Comparison of ENCODE assay signal across 8 cellular contexts in the genomic region with DNA sequence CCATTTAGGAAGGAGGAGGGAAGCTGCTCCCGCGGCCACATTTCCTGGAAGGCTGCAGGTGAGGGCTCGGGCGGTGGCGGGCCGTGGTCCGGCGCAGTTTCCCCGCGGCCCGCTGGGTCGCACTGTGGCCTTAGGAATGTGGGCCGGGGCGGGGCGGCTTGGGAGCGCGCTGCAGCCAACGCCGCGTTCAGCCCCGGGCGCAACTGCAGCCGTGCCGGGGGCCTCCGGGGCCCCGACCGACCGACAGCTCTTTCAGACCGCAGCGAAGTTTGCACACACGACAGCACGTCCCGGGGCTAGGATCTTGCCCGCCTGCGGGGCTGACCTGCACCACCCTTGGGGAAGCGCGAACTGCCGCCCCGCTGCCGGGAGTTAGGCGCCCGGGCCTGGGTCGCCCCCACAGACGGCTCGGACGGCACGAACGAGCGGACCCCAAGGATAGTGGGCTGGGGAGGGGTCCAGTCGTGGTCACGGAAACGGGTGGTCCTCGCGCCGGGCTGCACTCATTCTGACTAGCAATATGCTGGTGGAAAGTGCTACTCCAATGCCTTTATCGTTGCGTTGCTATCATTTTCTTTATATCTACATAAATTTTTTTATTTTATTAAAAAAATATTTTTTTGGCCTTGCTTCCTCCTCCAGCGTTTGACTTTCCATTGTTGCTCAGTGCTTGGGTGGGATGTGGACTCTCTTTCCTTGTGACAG.
A peak's percentile ranks its signal among the peaks of the same experiment; 100 is the strongest.
DNase-seq lines count a peak whose midpoint lies in the region; ATAC-seq and TF ChIP-seq lines count a peak whose summit lies in the region.

No MANE protein-coding gene starts in this region.

- CTCF ChIA-PET in activated CD4-positive, alpha-beta T cell treated with anti-CD3 and anti-CD28 coated beads for 36 hours (lab: Charles Lee) = interaction anchor here (0.6 to 7.0 kb wide), 5 partner anchors 27 to 292 kb away, joined by 3 to 106 read pairs (median 4); no protein-coding TSS in a partner anchor

- H3K4me3 ChIP-seq in choroid plexus epithelial cell (ENCODE audit: low read depth, low read length) = peak overlapping the region; percentile 62

- peaks cover 4% of the 10 kb centered on the region for H3K4me1 Mint-ChIP-seq in activated CD4-positive, alpha-beta T cell treated with anti-CD3 and anti-CD28 coated beads for 36 hours

- no peaks in the 10 kb centered on the region for H3K36me3 Mint-ChIP-seq in activated CD4-positive, alpha-beta T cell treated with anti-CD3 and anti-CD28 coated beads for 36 hours (ENCODE audit: low read depth)

- no peak overlapping the region for H3K27ac Mint-ChIP-seq in activated CD4-positive, alpha-beta T cell treated with anti-CD3 and anti-CD28 coated beads for 36 hours

- peak; percentile 97 for ATAC-seq in activated CD4-positive, alpha-beta T cell treated with anti-CD3 and anti-CD28 coated beads for 36 hours
- no peak for ATAC-seq in HG03139 (IDR thresholded peaks at IDR 0.05; ENCODE audit: unreplicated experiment)

- peak; percentile 29 to 66 (median 32) for DNase-seq in NCI-H1417 (lab: John Stamatoyannopoulos, UW)
- DNase-seq in NCI-H1417 treated with DMSO at 0.1 percent for 48 hours (lab: John Stamatoyannopoulos, UW) = no peak
- peak; percentile 54 for DNase-seq in NCI-H2171 treated with DMSO at 0.1 percent for 48 hours (lab: John Stamatoyannopoulos, UW)
- peak; percentile 77 for DNase-seq in activated CD4-positive, alpha-beta T cell treated with anti-CD3 and anti-CD28 coated beads for 36 hours
- peak; percentile 54 for DNase-seq in choroid plexus epithelial cell (ENCODE audit: low read depth)
- peak; percentile 76 for DNase-seq in kidney tubule cell (ENCODE audit: low spot score)
- DNase-seq in stimulated activated CD4-positive, alpha-beta T cell treated with anti-CD3 and anti-CD28 coated beads, Interleukin-12 subunit alpha, Interleukin-12 subunit beta, amount 100 ng/mL, for 48 hours (ENCODE audit: low read depth in 2 of 3, low spot score in 1 of 3) = peak; percentile 26 to 44 (median 35)

- peak; percentile 68 for TF ChIP-seq CTCF in choroid plexus epithelial cell (conservative IDR thresholded peaks at IDR 0.05; ENCODE audit: low read depth, low read length)

- H3K9me3 Mint-ChIP-seq in activated CD4-positive, alpha-beta T cell treated with anti-CD3 and anti-CD28 coated beads for 36 hours (ENCODE audit: low read depth) = no peaks in the 10 kb centered on the region

- intact Hi-C loops in activated CD4-positive, alpha-beta T cell treated with anti-CD3 and anti-CD28 coated beads for 36 hours (cut with DNase I, micrococcal nuclease) = loop anchor here (1.0 to 5.0 kb wide), 4 partner anchors 290 to 540 kb away; no protein-coding TSS in a partner anchor

- H3K4me3 Mint-ChIP-seq in activated CD4-positive, alpha-beta T cell treated with anti-CD3 and anti-CD28 coated beads for 36 hours = peak overlapping the region; percentile 55

- POLR2A ChIA-PET in activated CD4-positive, alpha-beta T cell treated with anti-CD3 and anti-CD28 coated beads for 36 hours (lab: Charles Lee) = no interaction called here

- peaks cover 4% of the 10 kb centered on the region for H3K27me3 Mint-ChIP-seq in activated CD4-positive, alpha-beta T cell treated with anti-CD3 and anti-CD28 coated beads for 36 hours
